Comparison of ENCODE assay signal across 8 cellular contexts in the genomic region with DNA sequence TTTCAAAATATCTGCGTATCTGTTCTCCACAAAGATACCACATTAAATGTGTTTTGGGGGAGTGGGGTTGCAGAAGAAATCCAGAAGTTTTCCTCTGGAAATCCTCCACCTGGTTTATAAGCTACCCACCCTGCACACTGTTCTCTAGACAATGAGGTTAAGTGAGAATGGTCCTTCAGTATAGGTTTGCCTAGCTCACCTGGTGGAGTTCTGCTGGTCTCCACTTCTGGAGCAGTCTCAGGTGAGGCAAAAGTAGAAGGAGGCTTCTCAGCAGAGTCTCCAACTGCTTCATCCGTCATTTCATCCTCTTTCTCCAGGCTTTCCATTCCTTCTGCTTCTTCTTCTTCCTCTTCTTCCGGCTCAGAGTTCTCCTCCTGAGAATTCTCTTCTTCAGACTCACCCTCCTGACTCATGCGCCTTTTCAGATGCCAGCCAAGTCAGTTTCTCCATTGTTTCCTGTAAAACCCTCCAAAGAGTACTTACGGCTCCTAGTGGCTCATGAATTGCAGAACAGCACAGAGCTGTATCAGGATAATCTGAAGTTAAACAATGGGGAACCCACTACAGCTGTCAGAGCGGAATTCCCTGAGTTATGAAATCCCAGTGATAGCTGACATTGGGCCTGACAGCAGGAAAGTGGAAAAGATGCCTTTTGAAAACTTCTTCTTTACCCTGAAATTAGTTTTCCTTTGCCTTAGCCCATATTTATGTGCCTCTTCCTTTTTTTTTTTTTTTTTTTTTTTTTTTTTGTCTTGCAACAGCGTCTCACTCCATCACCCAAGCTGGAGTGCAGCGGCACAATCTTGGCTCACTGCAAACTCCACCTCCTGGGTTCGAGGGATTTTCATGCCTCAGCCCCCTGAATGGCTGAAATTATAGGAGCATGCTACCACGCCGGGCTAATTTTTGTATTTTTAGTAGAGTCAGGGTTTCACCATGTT. TPM values are rescaled to one million over a fixed set of nuclear protein-coding genes. Genes with fewer than 3 reads are reported as not detected.
DNase-seq lines count a peak whose midpoint lies in the region; ATAC-seq and TF ChIP-seq lines count a peak whose summit lies in the region.

No MANE protein-coding gene starts in this region.

- H3K27ac ChIP-seq in body of pancreas: peak overlapping the region in 2 of 4 donors; percentile 6 to 18
- peak overlapping the region; percentile 48 to 62 (median 57) for H3K27ac ChIP-seq in upper lobe of left lung

- ATAC-seq in body of pancreas (peak; percentile 72), upper lobe of left lung (ENCODE audit: low FRiP score in 2 of 2) (peak; percentile 84 to 92), HG03378 (IDR thresholded peaks at IDR 0.05; ENCODE audit: unreplicated experiment) (no peak), GM19023 (IDR thresholded peaks at IDR 0.05; ENCODE audit: unreplicated experiment) (no peak)

- peak in 4 of 7 experiments; percentile 32 to 46 (median 39) for TF ChIP-seq CTCF in body of pancreas (IDR thresholded peaks at IDR 0.05)
- peak in 4 of 6 experiments; percentile 26 to 50 (median 38) for TF ChIP-seq CTCF in upper lobe of left lung (IDR thresholded peaks at IDR 0.05)

- peak in 1 of 4 donors; percentile 74 for TF ChIP-seq EP300 in upper lobe of left lung (IDR thresholded peaks at IDR 0.05)

- no peak for TF ChIP-seq POLR2A in body of pancreas (IDR thresholded peaks at IDR 0.05)
- TF ChIP-seq POLR2A in upper lobe of left lung (IDR thresholded peaks at IDR 0.05): no peak

- 57 to 58% methylated on average over 11 of the region's 11 CpGs for WGBS in body of pancreas, 2 donors
- 30 to 43% methylated on average over 11 of the region's 11 CpGs for WGBS in upper lobe of left lung, 2 donors

- intact Hi-C loops in body of pancreas (cut with DNase I): no loop called here

- H3K9me3 ChIP-seq in body of pancreas (peaks cover 0 to under 1% (median 0%) of the 10 kb centered on the region in 3 donors), upper lobe of left lung (peaks cover 0 to 4% (median 1%) of the 10 kb centered on the region in 4 donors)

- H3K4me1 ChIP-seq in body of pancreas (peaks cover 13% of the 10 kb centered on the region), upper lobe of left lung (peaks cover 4 to 27% (median 15%) of the 10 kb centered on the region in 4 donors)

- H3K27me3 ChIP-seq in body of pancreas (no peaks in the 10 kb centered on the region), upper lobe of left lung (no peaks in the 10 kb centered on the region)

- H3K4me3 ChIP-seq in body of pancreas (no peak overlapping the region), upper lobe of left lung (no peak overlapping the region)

- DNase-seq in GM03348 (ENCODE audit: low spot score): peak; percentile 80
- DNase-seq in NCI-H226: peak; percentile 83
- DNase-seq in body of pancreas: peak in 3 of 4 donors; percentile 17 to 62 (median 17)
- DNase-seq in kidney glomerular epithelial cell (lab: John Stamatoyannopoulos, UW): peak; percentile 68
- peak in 1 of 2 donors; percentile 60 for DNase-seq in upper lobe of left lung
- DNase-seq in stimulated activated CD4-positive, alpha-beta T cell treated with anti-CD3 and anti-CD28 coated beads, Interleukin-1b, Interleukin-23, amount 100 ng/mL, for 48 hours: no peak

- H3K36me3 ChIP-seq in body of pancreas (replicated peaks in 1 of 2; ENCODE audit: insufficient read depth in 1 of 2, low read depth in 2 of 2): no peaks in the 10 kb centered on the region
- no peaks in the 10 kb centered on the region for H3K36me3 ChIP-seq in upper lobe of left lung

RNA-seq across cellular contexts. Expression of gene MSTO1, which starts 38.5 kb away (rescaled TPM):
- 10 to 100 TPM; 19.5 to 50.4 TPM for total RNA-seq in body of pancreas
- total RNA-seq in upper lobe of left lung: 10 to 100 TPM; 17.4 to 82.8 (median 27.2) TPM

RNA-seq across cellular contexts. Expression of gene YY1AP1, which starts 40.1 kb away (rescaled TPM):
- total RNA-seq in body of pancreas: 10 to 100 TPM; 40.5 to 90.6 TPM
- 100 to 1,000 TPM in 3 of 6 donors, 10 to 100 TPM in 3; 49.3 to 225 (median 89.9) TPM for total RNA-seq in upper lobe of left lung

RNA-seq across cellular contexts. Expression of gene DAP3, which starts 40.4 kb away (rescaled TPM):
- total RNA-seq in body of pancreas (100 to 1,000 TPM in 1 of 2 donors, 10 to 100 TPM in 1; 71.9 to 110 TPM), upper lobe of left lung (100 to 1,000 TPM in 3 of 6 donors, 10 to 100 TPM in 3; 60.8 to 233 (median 100) TPM)

Comparison
In these comparisons a context has a peak if more than half of its experiments do, and no peak if none do; other contexts are left out.
1. ATAC-seq: peak in body of pancreas (single experiment) and upper lobe of left lung (2 of 2); none in HG03378 (single experiment) and GM19023 (single experiment).